2 cellular contexts compared by ENCODE assay signal in genomic region chr15:75902129-75902557, GRCh38.
TF ChIP-seq lines count a peak whose summit lies in the region.

No MANE protein-coding gene starts in this region.

TF ChIP-seq in liver, 16 proteins besides CTCF, POLR2A, EP300 and RAD21 (continued from another document):
- TF ChIP-seq ZBTB33 (IDR thresholded peaks at IDR 0.05) (no peak), RXRA (IDR thresholded peaks at IDR 0.05) (peak; percentile 14 to 19), NR2F2 (IDR thresholded peaks at IDR 0.05) (peak; percentile 78), JUND (IDR thresholded peaks at IDR 0.05) (no peak), FOXA2 (IDR thresholded peaks at IDR 0.05) (no peak), MAX (IDR thresholded peaks at IDR 0.05) (no peak), ATF3 (IDR thresholded peaks at IDR 0.05) (no peak), HNF4G (IDR thresholded peaks at IDR 0.05) (no peak), REST (IDR thresholded peaks at IDR 0.05) (no peak), SP1 (IDR thresholded peaks at IDR 0.05) (peak; percentile 24), EGR1 (IDR thresholded peaks at IDR 0.05; ENCODE audit: low read depth in 2 of 2) (no peak), HNF4A (conservative IDR thresholded peaks at IDR 0.05) (no peak), YY1 (IDR thresholded peaks at IDR 0.05) (no peak), TAF1 (conservative IDR thresholded peaks at IDR 0.05) (no peak)

TF ChIP-seq in HepG2, 621 proteins besides CTCF, POLR2A, EP300 and RAD21:
- TF ChIP-seq PBX3 (CRISPR knock-in tag; IDR thresholded peaks at IDR 0.05; ENCODE audit: borderline replicate concordance) = no peak
- TF ChIP-seq CSRNP2 (CRISPR knock-in tag; conservative IDR thresholded peaks at IDR 0.05; ENCODE audit: low read depth) = no peak
- TF ChIP-seq SIX1 (CRISPR knock-in tag; IDR thresholded peaks at IDR 0.05; ENCODE audit: borderline replicate concordance) = no peak
- TF ChIP-seq FOXP1 (IDR thresholded peaks at IDR 0.05) = no peak
- TF ChIP-seq FOXP1 (CRISPR knock-in tag; IDR thresholded peaks at IDR 0.05) = no peak
- no peak for TF ChIP-seq NFKBIZ (CRISPR knock-in tag; IDR thresholded peaks at IDR 0.05)
- TF ChIP-seq REST (IDR thresholded peaks at IDR 0.05; ENCODE audit: borderline replicate concordance in 1 of 2, low read depth in 1 of 2, low read length in 2 of 2) = no peak
- TF ChIP-seq ZNF781 (CRISPR knock-in tag; IDR thresholded peaks at IDR 0.05; ENCODE audit: borderline replicate concordance, not compliant biosample characterization) = no peak
- no peak for TF ChIP-seq ZXDC (CRISPR knock-in tag; IDR thresholded peaks at IDR 0.05)
- TF ChIP-seq KIAA2018 (CRISPR knock-in tag; IDR thresholded peaks at IDR 0.05; ENCODE audit: borderline replicate concordance) = no peak
- no peak for TF ChIP-seq ZBTB25 (CRISPR knock-in tag; IDR thresholded peaks at IDR 0.05)
- TF ChIP-seq SRSF1 (optimal IDR thresholded peaks at IDR 0.05; ENCODE audit: low read depth, low read length) = no peak
- no peak for TF ChIP-seq MAZ (IDR thresholded peaks at IDR 0.05; ENCODE audit: borderline replicate concordance, low read depth, low read length)
- no peak for TF ChIP-seq MAZ (CRISPR knock-in tag; IDR thresholded peaks at IDR 0.05; ENCODE audit: low read depth)
- TF ChIP-seq NR2F2 (IDR thresholded peaks at IDR 0.05; ENCODE audit: borderline replicate concordance, low read depth) = no peak
- TF ChIP-seq AKNA (CRISPR knock-in tag; IDR thresholded peaks at IDR 0.05; ENCODE audit: borderline replicate concordance) = no peak
- TF ChIP-seq ZNF431 (CRISPR knock-in tag; IDR thresholded peaks at IDR 0.05; ENCODE audit: borderline replicate concordance, low read depth) = no peak
- TF ChIP-seq DBP (CRISPR knock-in tag; IDR thresholded peaks at IDR 0.05; ENCODE audit: not compliant biosample characterization) = no peak
- no peak for TF ChIP-seq SOX13 (IDR thresholded peaks at IDR 0.05)
- no peak for TF ChIP-seq SOX13 (CRISPR knock-in tag; conservative IDR thresholded peaks at IDR 0.05 in 1 of 2, IDR thresholded peaks at IDR 0.05 in 1 of 2)
- TF ChIP-seq ZMYM3 (CRISPR knock-in tag; IDR thresholded peaks at IDR 0.05) = no peak
- no peak for TF ChIP-seq THAP11 (CRISPR knock-in tag; IDR thresholded peaks at IDR 0.05)
